In genomic region chr12:74539765-74540526, GRCh38 we compare ENCODE assay signal across 10 cellular contexts. TPM values are rescaled to one million over a fixed set of nuclear protein-coding genes. Genes with fewer than 3 reads are reported as not detected.
DNase-seq lines count a peak whose midpoint lies in the region; ATAC-seq and TF ChIP-seq lines count a peak whose summit lies in the region.
"Had no signal": no experiment of that assay in that cellular context is flagged by ENCODE, and none has a peak within 500 bp of the region (broad histone marks: within the 10 kb centered on the region; RNA-seq: fewer than 3 reads in every experiment).

No MANE protein-coding gene starts in this region.

- H3K9me3 Mint-ChIP-seq in T-cell (no peaks in the 10 kb centered on the region), glutamatergic neuron (ENCODE audit: unreplicated experiment) (peaks cover 9% of the 10 kb centered on the region)

- no peak for DNase-seq in SK-N-SH
- DNase-seq in T-cell, result no peak
- peak; percentile 21 for DNase-seq in glutamatergic neuron
- DNase-seq in spleen, result no peak
- DNase-seq in NCI-H2227 (lab: John Stamatoyannopoulos, UW; ENCODE audit: unreplicated experiment), result no peak
- no peak for DNase-seq in left lobe of liver (ENCODE audit: low spot score)
- DNase-seq: left colon, NCI-H226 had no signal

- H3K4me3 Mint-ChIP-seq in T-cell (peak overlapping the region; percentile 93 to 97 (median 97)), glutamatergic neuron (ENCODE audit: unreplicated experiment) (peak overlapping the region; percentile 97)

- peaks cover 57 to 69% (median 62%) of the 10 kb centered on the region in 3 donors for H3K4me1 Mint-ChIP-seq in T-cell
- peaks cover 29% of the 10 kb centered on the region for H3K4me1 Mint-ChIP-seq in glutamatergic neuron (ENCODE audit: low read depth, unreplicated experiment)

- H3K36me3 ChIP-seq in SK-N-SH (replicated peaks in 1 of 2; ENCODE audit: control insufficient read depth in 1 of 2, insufficient read depth in 2 of 2, low read length in 1 of 2), result peaks cover 32 to 40% of the 10 kb centered on the region in 2 experiments
- peaks cover 0 to 39% (median 2%) of the 10 kb centered on the region in 6 donors for H3K36me3 ChIP-seq in spleen

- H3K27me3 Mint-ChIP-seq in T-cell, result no peaks in the 10 kb centered on the region
- peaks cover 7% of the 10 kb centered on the region for H3K27me3 Mint-ChIP-seq in glutamatergic neuron (ENCODE audit: unreplicated experiment)

- peaks cover 71% of the 10 kb centered on the region for H3K79me2 ChIP-seq in SK-N-SH (ENCODE audit: insufficient read depth)

- H3K9ac ChIP-seq in SK-N-SH, result peak overlapping the region; percentile 98; the same call in 1 of the 2 replicates

- H3K27ac ChIP-seq in SK-N-SH (ENCODE audit: low read depth in 2 of 2, low read length in 1 of 2), result no peak overlapping the region; a peak in 1 of 4 replicates
- peak overlapping the region in 4 of 8 donors; percentile 2 to 94 (median 52) for H3K27ac ChIP-seq in spleen

- TF ChIP-seq EP300 in SK-N-SH (IDR thresholded peaks at IDR 0.05; ENCODE audit: borderline replicate concordance in 1 of 2, low read depth in 1 of 2, low read length in 1 of 2), result no peak

- no peaks in the 10 kb centered on the region for H3K9me2 ChIP-seq in SK-N-SH

- peaks cover 58% of the 10 kb centered on the region for H4K20me1 ChIP-seq in SK-N-SH (ENCODE audit: insufficient read depth)

- CTCF ChIA-PET in SK-N-SH (lab: Yijun Ruan, JAX) (no interaction called here), T-cell (lab: Charles Lee) (interaction anchor here in 1 of 2 donors (0.7 kb wide), 1 partner anchor 57 kb away, joined by 3 read pairs; no protein-coding TSS in a partner anchor)

- ATAC-seq in SK-N-SH treated with all-trans-retinoic acid at 6 μM for 48 hours (no peak), T-cell (replicated peaks in 1 of 4) (no peak), HG02759 (IDR thresholded peaks at IDR 0.05; ENCODE audit: unreplicated experiment) (no peak), left lobe of liver (no peak)
- ATAC-seq: left colon had no signal

- TF ChIP-seq POLR2A in spleen (IDR thresholded peaks at IDR 0.05), result no peak

- POLR2A ChIA-PET in SK-N-SH (lab: Yijun Ruan, JAX) (no interaction called here), T-cell (lab: Charles Lee) (interaction anchor here in 1 of 2 donors (1.0 kb wide), 1 partner anchor 940 kb away, joined by 3 read pairs; no protein-coding TSS in a partner anchor)

- 38% methylated on average over 6 of the region's 6 CpGs for WGBS in SK-N-SH (ENCODE audit: low lambda C conversion rate)
- 61 to 69% (median 68%) methylated on average over 6 of the region's 6 CpGs for WGBS in spleen, 5 donors

- H3K4me3 ChIP-seq in SK-N-SH (ENCODE audit: low read depth in 2 of 2, low read length in 1 of 2) (peak overlapping the region; percentile 93 to 95), spleen (peak overlapping the region in 6 of 8 donors; percentile 23 to 88 (median 66))

- H3K27ac Mint-ChIP-seq in T-cell (peak overlapping the region; percentile 79 to 99), glutamatergic neuron (ENCODE audit: unreplicated experiment) (peak overlapping the region; percentile 97)

- H3K27me3 ChIP-seq in SK-N-SH (ENCODE audit: insufficient read depth), result no peaks in the 10 kb centered on the region
- H3K27me3 ChIP-seq in spleen (replicated peaks in 1 of 7), result no peaks in the 10 kb centered on the region

- H3K9me3 ChIP-seq in SK-N-SH, result no peaks in the 10 kb centered on the region
- no peaks in the 10 kb centered on the region for H3K9me3 ChIP-seq in spleen

- H3K36me3 Mint-ChIP-seq in T-cell (peaks cover 43% of the 10 kb centered on the region), glutamatergic neuron (ENCODE audit: unreplicated experiment) (no peaks in the 10 kb centered on the region)

- H3F3A ChIP-seq in SK-N-SH (replicated peaks; ENCODE audit: insufficient read depth), result peaks cover 12% of the 10 kb centered on the region

- no peak for TF ChIP-seq RAD21 in SK-N-SH (IDR thresholded peaks at IDR 0.05; ENCODE audit: low read length)

- H2AFZ ChIP-seq in SK-N-SH (ENCODE audit: low read depth), result no peak overlapping the region; the same call in 1 of the 2 replicates

- H3K4me2 ChIP-seq in SK-N-SH, result peak overlapping the region; percentile 97

- H3K4me1 ChIP-seq in SK-N-SH (ENCODE audit: control insufficient read depth in 1 of 2, insufficient read depth in 2 of 2, low read depth in 1 of 2, low read length in 1 of 2) (peaks cover 5 to 26% of the 10 kb centered on the region in 2 experiments; a peak in 3 of 4 replicates), spleen (peaks cover 22 to 69% (median 51%) of the 10 kb centered on the region in 6 donors)

- TF ChIP-seq CTCF in SK-N-SH (IDR thresholded peaks at IDR 0.05), result no peak
- no peak for TF ChIP-seq CTCF in glutamatergic neuron (IDR thresholded peaks at IDR 0.05; ENCODE audit: partially characterized antibody, unreplicated experiment)
- TF ChIP-seq CTCF in spleen (IDR thresholded peaks at IDR 0.05 in 8 of 11, conservative IDR thresholded peaks at IDR 0.05 in 3 of 11), result no peak

- intact Hi-C loops in spleen (cut with DNase I; ENCODE audit: low total_unique reads), result no loop called here

TF ChIP-seq in SK-N-SH, 30 proteins besides CTCF, POLR2A, EP300 and RAD21:
- TF ChIP-seq POLR2AphosphoS5 (IDR thresholded peaks at IDR 0.05; ENCODE audit: low read depth, low read length), result no peak
- no peak for TF ChIP-seq CHD2 (IDR thresholded peaks at IDR 0.05; ENCODE audit: low read length, partially characterized antibody)
- no peak for TF ChIP-seq NFIC (IDR thresholded peaks at IDR 0.05; ENCODE audit: borderline replicate concordance)
- no peak for TF ChIP-seq RFX5 (IDR thresholded peaks at IDR 0.05; ENCODE audit: low read length)
- TF ChIP-seq TCF12 (IDR thresholded peaks at IDR 0.05), result no peak

TF ChIP-seq in SK-N-SH treated with all-trans-retinoic acid at 6 μM for 48 hours, 23 proteins besides CTCF, POLR2A, EP300 and RAD21:
- TF ChIP-seq BACH2 (CRISPR knock-in tag; IDR thresholded peaks at IDR 0.05; ENCODE audit: borderline replicate concordance), result no peak
- TF ChIP-seq TOX (CRISPR knock-in tag; IDR thresholded peaks at IDR 0.05; ENCODE audit: borderline replicate concordance), result no peak
- TF ChIP-seq CSRNP3 (CRISPR knock-in tag; IDR thresholded peaks at IDR 0.05), result no peak
- TF ChIP-seq ZFP30 (CRISPR knock-in tag; IDR thresholded peaks at IDR 0.05), result no peak
- no peak for TF ChIP-seq ARNTL (CRISPR knock-in tag; IDR thresholded peaks at IDR 0.05; ENCODE audit: borderline replicate concordance, low read depth)
- TF ChIP-seq RARB (CRISPR knock-in tag; IDR thresholded peaks at IDR 0.05), result no peak
- TF ChIP-seq TCF4 (CRISPR knock-in tag; IDR thresholded peaks at IDR 0.05; ENCODE audit: borderline replicate concordance), result no peak
- no peak for TF ChIP-seq GLIS3 (CRISPR knock-in tag; IDR thresholded peaks at IDR 0.05)
- no peak for TF ChIP-seq ZNF565 (CRISPR knock-in tag; conservative IDR thresholded peaks at IDR 0.05; ENCODE audit: low read depth)

RNA-seq across cellular contexts. Expression of gene ATXN7L3B, which starts 2.3 kb away (rescaled TPM):
- polyA plus RNA-seq in SK-N-SH (2012; rRNA removed) (13.8 and 18.5 TPM in 2 replicates), spleen (10 to 100 TPM; 10.0 to 16.9 (median 15.5) TPM)
- 18.3 and 19.0 TPM in 2 replicates for polyA plus RNA-seq in SK-N-SH (2012; cell fraction: cytosol; rRNA removed)
- polyA plus RNA-seq in SK-N-SH (2012; cell fraction: nucleus; rRNA removed), result 7.4 and 14.0 TPM in 2 replicates
- total RNA-seq in T-cell (10 to 100 TPM; 35.1 to 46.8 (median 40.3) TPM), glutamatergic neuron (ENCODE audit: unreplicated experiment) (83.4 TPM), spleen (10 to 100 TPM; 24.7 to 33.7 (median 26.1) TPM), left lobe of liver (12.8 TPM)
